In the genomic region with DNA sequence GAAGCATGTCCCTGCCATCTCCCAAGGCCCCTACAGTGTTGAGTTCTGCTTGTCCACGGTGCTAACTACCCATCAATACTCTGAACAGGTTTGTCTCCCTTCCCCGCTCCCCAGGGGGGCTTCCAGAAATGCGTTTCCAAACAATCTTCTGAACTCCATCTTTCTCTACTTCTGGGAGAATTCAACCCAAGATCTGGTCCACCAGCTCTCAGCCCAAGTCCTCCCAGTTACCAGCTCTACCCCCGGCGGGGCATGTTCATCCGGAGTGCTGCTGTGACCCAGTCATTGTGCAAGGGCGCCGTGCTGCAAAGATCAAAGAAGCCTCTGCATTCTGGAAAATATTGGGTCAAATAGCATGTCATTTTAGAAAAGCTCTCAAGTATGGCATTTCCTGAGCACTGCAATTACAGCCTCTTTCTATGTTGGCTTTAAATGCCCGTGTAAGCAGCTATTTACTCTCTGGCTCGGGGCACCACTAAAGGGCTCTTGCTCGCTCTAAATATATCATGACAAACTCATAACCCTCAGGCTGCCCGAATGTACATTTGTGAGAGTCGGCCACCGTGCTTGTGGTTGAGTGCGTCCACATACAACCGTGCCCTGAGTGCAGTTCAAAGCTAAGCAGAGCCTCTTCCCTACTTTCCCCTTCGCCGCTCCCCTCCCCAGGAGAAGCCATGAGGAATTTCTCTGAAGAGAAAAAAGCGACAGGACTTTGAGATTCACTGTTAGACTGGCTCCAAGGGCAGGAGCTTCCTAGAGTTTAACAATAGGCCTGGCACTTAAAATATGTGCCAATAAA, we compare ENCODE assay signal across 1 cellular context.
TF ChIP-seq lines count a peak whose summit lies in the region.

No MANE protein-coding gene starts in this region.

TF ChIP-seq in IMR-90, 13 proteins besides CTCF, POLR2A, EP300 and RAD21:
- TF ChIP-seq CHD1 (IDR thresholded peaks at IDR 0.05; ENCODE audit: low read depth, low read length) (no peak), NFE2L2 (IDR thresholded peaks at IDR 0.05; ENCODE audit: low read depth, low read length) (no peak), BHLHE40 (IDR thresholded peaks at IDR 0.05; ENCODE audit: low read depth, low read length) (no peak), RCOR1 (IDR thresholded peaks at IDR 0.05; ENCODE audit: insufficient replicate concordance, low read length) (no peak), MAFK (IDR thresholded peaks at IDR 0.05; ENCODE audit: low read depth, low read length) (no peak), SMC3 (IDR thresholded peaks at IDR 0.05; ENCODE audit: low read depth, low read length) (no peak), USF2 (IDR thresholded peaks at IDR 0.05; ENCODE audit: low read depth, low read length) (no peak), MAZ (IDR thresholded peaks at IDR 0.05; ENCODE audit: borderline replicate concordance, low read depth, low read length) (no peak), ELK1 (IDR thresholded peaks at IDR 0.05; ENCODE audit: borderline replicate concordance, low read depth, low read length) (no peak), CEBPB (IDR thresholded peaks at IDR 0.05; ENCODE audit: low read depth, low read length) (no peak), RFX5 (IDR thresholded peaks at IDR 0.05; ENCODE audit: low read depth, low read length) (no peak), MXI1 (IDR thresholded peaks at IDR 0.05; ENCODE audit: borderline replicate concordance, low read depth, low read length) (no peak), FOS (IDR thresholded peaks at IDR 0.05; ENCODE audit: low read depth, low read length) (no peak)
